Comparison of ENCODE assay signal across 14 cellular contexts in genomic region chr6:39365281-39366074, GRCh38. TPM values are rescaled to one million over a fixed set of nuclear protein-coding genes. Genes with fewer than 3 reads are reported as not detected.
DNase-seq lines count a peak whose midpoint lies in the region; ATAC-seq and TF ChIP-seq lines count a peak whose summit lies in the region.
"Had no signal": no experiment of that assay in that cellular context is flagged by ENCODE, and none has a peak within 500 bp of the region (broad histone marks: within the 10 kb centered on the region; RNA-seq: fewer than 3 reads in every experiment).

No MANE protein-coding gene starts in this region.

- no peak overlapping the region for H3K27ac ChIP-seq in HEK293 (ENCODE audit: extremely low read depth, low read depth, low read length)
- H3K27ac ChIP-seq: tibial nerve had no signal

- TF ChIP-seq CTCF in HEK293 (tag by site-specific recombination; IDR thresholded peaks at IDR 0.05) (no peak), fibroblast of villous mesenchyme (IDR thresholded peaks at IDR 0.05; ENCODE audit: insufficient read depth, low read depth, low read length) (no peak)

- POLR2A ChIA-PET in HEK293 (lab: Yijun Ruan, JAX) = no interaction called here

- no peak overlapping the region for H3K4me3 ChIP-seq in HEK293 (ENCODE audit: low read depth, low read length)
- H3K4me3 ChIP-seq in fibroblast of villous mesenchyme (ENCODE audit: low read depth, low read length) = no peak overlapping the region
- H3K4me3 ChIP-seq: tibial nerve had no signal

- DNase-seq in A172 (ENCODE audit: low spot score) (peak; percentile 25), amniotic stem cell (lab: John Stamatoyannopoulos, UW) (peak; percentile 22), fibroblast of villous mesenchyme (ENCODE audit: low read depth) (peak; percentile 2), NCI-H1417 (lab: John Stamatoyannopoulos, UW) (no peak)
- no peak for DNase-seq in stimulated activated naive CD8-positive, alpha-beta T cell treated with anti-CD3 and anti-CD28 coated beads, Interleukin-15, Interleukin-2, amounts not matched to agents 100 U/mL and 50 U/mL, for 24 hours
- DNase-seq: cortex of kidney, DMS79, foreskin melanocyte, NCI-H2081 treated with DMSO at 0.1 percent for 48 hours, SIG-M5 had no signal

- H3K9me3 ChIP-seq in HEK293 (ENCODE audit: control insufficient read depth, insufficient read depth, low read depth, low read length) = no peaks in the 10 kb centered on the region
- H3K9me3 ChIP-seq: tibial nerve had no signal

- H3K36me3 ChIP-seq in HEK293 (ENCODE audit: control insufficient read depth in 2 of 2, insufficient read depth in 1 of 2, low read length in 2 of 2) = no peaks in the 10 kb centered on the region
- H3K36me3 ChIP-seq: tibial nerve had no signal

- CTCF ChIA-PET in HEK293 (lab: Yijun Ruan, JAX) = interaction anchor here (0.7 to 5.3 kb wide), 5 partner anchors 11 to 526 kb away, joined by 3 to 37 read pairs (median 4); no protein-coding TSS in a partner anchor

- no peak for ATAC-seq in GM18861 (IDR thresholded peaks at IDR 0.05; ENCODE audit: unreplicated experiment)
- ATAC-seq in stimulated activated naive CD8-positive, alpha-beta T cell treated with anti-CD3 and anti-CD28 coated beads, Interleukin-15, Interleukin-2, amounts not matched to agents 100 U/mL and 50 U/mL, for 24 hours = no peak
- ATAC-seq in HG03025 (IDR thresholded peaks at IDR 0.05; ENCODE audit: low FRiP score, unreplicated experiment) = no peak

- no peaks in the 10 kb centered on the region for H3K4me1 ChIP-seq in HEK293 (ENCODE audit: control insufficient read depth, insufficient read depth, low read length)

TF ChIP-seq in HEK293, 187 proteins besides CTCF, POLR2A, EP300 and RAD21:
- peak; percentile 68; the same call in 1 of the 2 replicates for TF ChIP-seq ZNF335 (tag by site-specific recombination; conservative IDR thresholded peaks at IDR 0.05)
- no peak for TF ChIP-seq ZNF157 (tag by site-specific recombination; IDR thresholded peaks at IDR 0.05)
- TF ChIP-seq ZNF26 (tag by site-specific recombination; IDR thresholded peaks at IDR 0.05) = no peak
- no peak for TF ChIP-seq ZSCAN4 (tag by site-specific recombination; IDR thresholded peaks at IDR 0.05)

RNA-seq across cellular contexts. Expression of gene KCNK16, which starts 43.0 kb away (rescaled TPM):
- not detected in 2 replicates for total RNA-seq in A172 (2014; rRNA removed; shearing (Covaris generic))
- not detected in 2 replicates for total RNA-seq in fibroblast of villous mesenchyme
- total RNA-seq: tibial nerve had no signal

RNA-seq across cellular contexts. Expression of gene KCNK17, which starts 51.3 kb away (rescaled TPM):
- total RNA-seq in A172 (2014; rRNA removed; shearing (Covaris generic)) = not detected in 2 replicates
- total RNA-seq in fibroblast of villous mesenchyme = not detected in 2 replicates

Comparison
In these comparisons a context has a peak if more than half of its experiments do, and no peak if none do; other contexts are left out.
1. DNase-seq: peak in A172 (single experiment), amniotic stem cell (single experiment) and fibroblast of villous mesenchyme (single experiment); none in stimulated activated naive CD8-positive, alpha-beta T cell treated with anti-CD3 and anti-CD28 coated beads, Interleukin-15, Interleukin-2, amounts not matched to agents 100 U/mL and 50 U/mL, for 24 hours (single experiment) and NCI-H1417 (0 of 3).